8 cellular contexts compared by ENCODE assay signal in genomic region chr18:57833441-57834101, GRCh38. TPM values are rescaled to one million over a fixed set of nuclear protein-coding genes. Genes with fewer than 3 reads are reported as not detected.
A peak's percentile ranks its signal among the peaks of the same experiment; 100 is the strongest.
DNase-seq lines count a peak whose midpoint lies in the region; ATAC-seq and TF ChIP-seq lines count a peak whose summit lies in the region.

No MANE protein-coding gene starts in this region.

- no peak overlapping the region for H3K4me3 ChIP-seq in fibroblast of villous mesenchyme (ENCODE audit: low read depth, low read length)

- peak; percentile 19 for DNase-seq in stimulated activated CD4-positive, alpha-beta T cell treated with anti-CD3 and anti-CD28 coated beads, Interleukin-1b, Interleukin-23, amount 100 ng/mL, for 48 hours
- no peak for DNase-seq in stimulated activated CD4-positive, alpha-beta T cell treated with anti-CD3 and anti-CD28 coated beads, Interleukin-4, amount 100 ng/mL, for 4 hours
- DNase-seq in RPMI7951 (ENCODE audit: low read depth), result peak; percentile 48
- DNase-seq in fibroblast of villous mesenchyme (ENCODE audit: low read depth), result peak; percentile 58
- DNase-seq in H4 (ENCODE audit: low spot score), result no peak
- DNase-seq in HK-2 (ENCODE audit: unreplicated experiment), result no peak
- DNase-seq in cerebellar nuclear complex (lab: John Stamatoyannopoulos, UW), result no peak

- TF ChIP-seq CTCF in fibroblast of villous mesenchyme (IDR thresholded peaks at IDR 0.05; ENCODE audit: insufficient read depth, low read depth, low read length), result no peak

- peak; percentile 39 for ATAC-seq in HG02852 (IDR thresholded peaks at IDR 0.05; ENCODE audit: unreplicated experiment)

RNA-seq across cellular contexts. Expression of gene ATP8B1, which starts 30.5 kb away (rescaled TPM):
- 12.5 TPM in 2 replicates for total RNA-seq in RPMI7951 (2014; rRNA removed; shearing (Covaris generic))
- total RNA-seq in fibroblast of villous mesenchyme, result 26.3 and 28.3 TPM in 2 replicates
- 0.64 and 1.8 TPM in 2 replicates for total RNA-seq in H4 (2014; rRNA removed; shearing (Covaris generic))

Comparison
In these comparisons a context has a peak if more than half of its experiments do, and no peak if none do; other contexts are left out.
1. DNase-seq: peak in stimulated activated CD4-positive, alpha-beta T cell treated with anti-CD3 and anti-CD28 coated beads, Interleukin-1b, Interleukin-23, amount 100 ng/mL, for 48 hours (single experiment), RPMI7951 (single experiment) and fibroblast of villous mesenchyme (single experiment); none in stimulated activated CD4-positive, alpha-beta T cell treated with anti-CD3 and anti-CD28 coated beads, Interleukin-4, amount 100 ng/mL, for 4 hours (0 of 2), H4 (single experiment), HK-2 (single experiment) and cerebellar nuclear complex (0 of 2).